1 cellular context compared by ENCODE assay signal in the genomic region with DNA sequence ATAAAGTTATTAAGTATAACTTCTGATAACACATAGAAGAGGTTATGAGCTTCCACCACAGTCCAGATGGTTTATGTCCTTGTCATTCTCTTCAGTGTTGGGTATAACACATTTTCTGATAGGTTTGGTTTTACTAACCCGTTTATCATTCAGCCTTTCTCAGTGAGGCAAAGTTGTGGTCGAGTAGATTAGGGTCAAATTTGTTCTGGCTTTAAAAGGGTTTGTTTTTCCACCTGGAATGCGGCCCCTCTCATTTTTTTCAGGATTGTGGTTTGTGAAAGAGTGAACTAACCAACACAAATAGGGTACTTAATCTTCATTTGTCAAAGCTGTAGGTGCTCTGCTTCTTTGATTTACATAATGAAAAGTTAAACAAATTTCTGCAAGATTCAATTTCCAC.
A peak's percentile ranks its signal among the peaks of the same experiment; 100 is the strongest.
TF ChIP-seq lines count a peak whose summit lies in the region.

No MANE protein-coding gene starts in this region.

TF ChIP-seq in HEK293, 187 proteins besides CTCF, POLR2A, EP300 and RAD21 (continued from another document):
- TF ChIP-seq, protein P1, sequence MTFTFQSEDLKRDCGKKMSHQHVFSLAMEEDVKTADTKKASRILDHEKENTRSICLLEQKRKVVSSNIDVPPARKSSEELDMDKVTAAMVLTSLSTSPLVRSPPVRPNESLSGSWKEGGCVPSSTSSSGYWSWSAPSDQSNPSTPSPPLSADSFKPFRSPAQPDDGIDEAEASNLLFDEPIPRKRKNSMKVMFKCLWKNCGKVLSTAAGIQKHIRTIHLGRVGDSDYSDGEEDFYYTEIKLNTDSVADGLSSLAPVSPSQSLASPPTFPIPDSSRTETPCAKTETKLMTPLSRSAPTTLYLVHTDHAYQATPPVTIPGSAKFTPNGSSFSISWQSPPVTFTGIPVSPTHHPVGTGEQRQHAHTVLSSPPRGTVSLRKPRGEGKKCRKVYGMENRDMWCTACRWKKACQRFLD (tag by site-specific recombination; IDR thresholded peaks at IDR 0.05): no peak
- TF ChIP-seq ZNF2 (tag by site-specific recombination; IDR thresholded peaks at IDR 0.05): no peak
- no peak for TF ChIP-seq ZNF621 (tag by site-specific recombination; IDR thresholded peaks at IDR 0.05)
- TF ChIP-seq ZNF354C (tag by site-specific recombination; IDR thresholded peaks at IDR 0.05; ENCODE audit: borderline replicate concordance, low read depth): no peak
- peak; percentile 40; the same call in 1 of the 2 replicates for TF ChIP-seq ZNF629 (tag by site-specific recombination; IDR thresholded peaks at IDR 0.05)
- no peak for TF ChIP-seq ZNF571 (tag by site-specific recombination; IDR thresholded peaks at IDR 0.05)
- TF ChIP-seq, protein P2, sequence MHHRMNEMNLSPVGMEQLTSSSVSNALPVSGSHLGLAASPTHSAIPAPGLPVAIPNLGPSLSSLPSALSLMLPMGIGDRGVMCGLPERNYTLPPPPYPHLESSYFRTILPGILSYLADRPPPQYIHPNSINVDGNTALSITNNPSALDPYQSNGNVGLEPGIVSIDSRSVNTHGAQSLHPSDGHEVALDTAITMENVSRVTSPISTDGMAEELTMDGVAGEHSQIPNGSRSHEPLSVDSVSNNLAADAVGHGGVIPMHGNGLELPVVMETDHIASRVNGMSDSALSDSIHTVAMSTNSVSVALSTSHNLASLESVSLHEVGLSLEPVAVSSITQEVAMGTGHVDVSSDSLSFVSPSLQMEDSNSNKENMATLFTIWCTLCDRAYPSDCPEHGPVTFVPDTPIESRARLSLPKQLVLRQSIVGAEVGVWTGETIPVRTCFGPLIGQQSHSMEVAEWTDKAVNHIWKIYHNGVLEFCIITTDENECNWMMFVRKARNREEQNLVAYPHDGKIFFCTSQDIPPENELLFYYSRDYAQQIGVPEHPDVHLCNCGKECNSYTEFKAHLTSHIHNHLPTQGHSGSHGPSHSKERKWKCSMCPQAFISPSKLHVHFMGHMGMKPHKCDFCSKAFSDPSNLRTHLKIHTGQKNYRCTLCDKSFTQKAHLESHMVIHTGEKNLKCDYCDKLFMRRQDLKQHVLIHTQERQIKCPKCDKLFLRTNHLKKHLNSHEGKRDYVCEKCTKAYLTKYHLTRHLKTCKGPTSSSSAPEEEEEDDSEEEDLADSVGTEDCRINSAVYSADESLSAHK (tag by site-specific recombination; IDR thresholded peaks at IDR 0.05): no peak
- TF ChIP-seq ZBTB8A (tag by site-specific recombination; IDR thresholded peaks at IDR 0.05): 0 out of 2 replicates have a peak, but pooled peaks have one; percentile 13
